ENCODE assay signal across 1 cellular context in genomic region chr16:88687676-88688012, GRCh38.
A peak's percentile ranks its signal among the peaks of the same experiment; 100 is the strongest.
TF ChIP-seq lines count a peak whose summit lies in the region.

No MANE protein-coding gene starts in this region.

TF ChIP-seq in HepG2, 621 proteins besides CTCF, POLR2A, EP300 and RAD21:
- TF ChIP-seq KDM2A (CRISPR knock-in tag; IDR thresholded peaks at IDR 0.05; ENCODE audit: borderline replicate concordance, low read depth) (peak; percentile 19; the same call in 1 of the 2 replicates), ZNF121 (CRISPR knock-in tag; IDR thresholded peaks at IDR 0.05) (peak; percentile 87), ZNF607 (CRISPR knock-in tag; IDR thresholded peaks at IDR 0.05; ENCODE audit: borderline replicate concordance) (no peak), ZNF576 (CRISPR knock-in tag; IDR thresholded peaks at IDR 0.05) (no peak), ZNF770 (CRISPR knock-in tag; IDR thresholded peaks at IDR 0.05) (peak; percentile 71), RFXAP (CRISPR knock-in tag; IDR thresholded peaks at IDR 0.05; ENCODE audit: borderline replicate concordance) (no peak), SMARCC2 (IDR thresholded peaks at IDR 0.05) (no peak), ESRRA (CRISPR knock-in tag; IDR thresholded peaks at IDR 0.05; ENCODE audit: low read depth) (no peak), TBP (CRISPR knock-in tag; IDR thresholded peaks at IDR 0.05) (no peak)
